In genomic region chr12:65171870-65172269, GRCh38 we compare ENCODE assay signal across 1 cellular context.
TF ChIP-seq lines count a peak whose summit lies in the region.

No MANE protein-coding gene starts in this region.

TF ChIP-seq in H1, 55 proteins besides CTCF, POLR2A, EP300 and RAD21 (continued from another document):
- TF ChIP-seq BCL11A (IDR thresholded peaks at IDR 0.05; ENCODE audit: low read depth in 2 of 2, low read length in 2 of 2): no peak
- TF ChIP-seq PHF8 (conservative IDR thresholded peaks at IDR 0.05; ENCODE audit: low read depth, low read length): no peak
- no peak for TF ChIP-seq TEAD4 (IDR thresholded peaks at IDR 0.05; ENCODE audit: low read depth, low read length)
TF ChIP-seq in H1: peak in this region for 0.
